8 cellular contexts compared by ENCODE assay signal in genomic region chr11:109946322-109946846, GRCh38.
DNase-seq lines count a peak whose midpoint lies in the region; ATAC-seq and TF ChIP-seq lines count a peak whose summit lies in the region.

No MANE protein-coding gene starts in this region.

- no peaks in the 10 kb centered on the region for H3K9me3 Mint-ChIP-seq in activated T-cell treated with anti-CD3 and anti-CD28 coated beads, Interleukin-2, amount 50 U/mL, for 72 hours

- peak overlapping the region; percentile 80; the same call in 1 of the 3 replicates for H2BK15ac ChIP-seq in IMR-90 (ENCODE audit: low read depth, low read length)

- H3K4me3 ChIP-seq in IMR-90 (ENCODE audit: insufficient read depth, low read depth, low read length) (peak overlapping the region; percentile 32; the same call in 1 of the 2 replicates), OCI-LY3 (ENCODE audit: low read length) (peak overlapping the region; percentile 75), neuron (ENCODE audit: low read length) (peak overlapping the region; percentile 41), thymus (ENCODE audit: low read length) (peak overlapping the region; percentile 17)

- peak overlapping the region; percentile 86 for H2AK9ac ChIP-seq in IMR-90 (replicated peaks; ENCODE audit: low read depth, low read length, poor library complexity)

- no peaks in the 10 kb centered on the region for H3K9me3 ChIP-seq in IMR-90 (ENCODE audit: control insufficient read depth, insufficient read depth, low read length)
- H3K9me3 ChIP-seq in OCI-LY3 (ENCODE audit: insufficient read depth, low read length) = peaks cover 7% of the 10 kb centered on the region; the same call in 1 of the 2 replicates
- peaks cover 6% of the 10 kb centered on the region for H3K9me3 ChIP-seq in neuron (ENCODE audit: low read length)
- no peaks in the 10 kb centered on the region for H3K9me3 ChIP-seq in thymus (ENCODE audit: control insufficient read depth)

- in situ Hi-C loops in IMR-90 (cut with MboI; ENCODE audit: low sequenced_read_pairs) = loop anchor here (25.0 kb wide), 1 partner anchor 1259 kb away; no protein-coding TSS in a partner anchor

- peak overlapping the region; percentile 96 for H4K5ac ChIP-seq in IMR-90 (ENCODE audit: low read depth, low read length)

- H3K27me3 ChIP-seq in IMR-90 (ENCODE audit: control insufficient read depth, insufficient read depth, low read length) = no peaks in the 10 kb centered on the region
- no peaks in the 10 kb centered on the region for H3K27me3 ChIP-seq in OCI-LY3 (ENCODE audit: low read depth, low read length)
- H3K27me3 ChIP-seq in neuron (ENCODE audit: insufficient read depth, low read length) = no peaks in the 10 kb centered on the region
- H3K27me3 ChIP-seq in thymus (ENCODE audit: control insufficient read depth, insufficient read depth) = no peaks in the 10 kb centered on the region

- H3K4me3 Mint-ChIP-seq in activated T-cell treated with anti-CD3 and anti-CD28 coated beads, Interleukin-2, amount 50 U/mL, for 72 hours = peak overlapping the region; percentile 31 to 54

- peak; percentile 92 for ATAC-seq in GM21723 (IDR thresholded peaks at IDR 0.05; ENCODE audit: unreplicated experiment)
- ATAC-seq in IMR-90 (ENCODE audit: low read depth) = peak; percentile 99
- peak; percentile 88 to 96 for ATAC-seq in activated T-cell treated with anti-CD3 and anti-CD28 coated beads, Interleukin-2, amount 50 U/mL, for 72 hours (replicated peaks in 1 of 2)

- POLR2A ChIA-PET in IMR-90 (lab: Charles Lee; ENCODE audit: unreplicated experiment) = no interaction called here

- no peaks in the 10 kb centered on the region for H3K79me2 ChIP-seq in OCI-LY3 (ENCODE audit: low read length)

- H3K4me1 ChIP-seq in IMR-90 (ENCODE audit: control insufficient read depth, insufficient read depth, low read length) = peaks cover 3% of the 10 kb centered on the region
- peaks cover 20% of the 10 kb centered on the region for H3K4me1 ChIP-seq in OCI-LY3 (ENCODE audit: low read length)
- H3K4me1 ChIP-seq in neuron (ENCODE audit: insufficient read depth, low read length) = no peaks in the 10 kb centered on the region
- no peaks in the 10 kb centered on the region for H3K4me1 ChIP-seq in thymus (ENCODE audit: control insufficient read depth, insufficient read depth, low read length)

- peak overlapping the region; percentile 53; the same call in 1 of the 2 replicates for H2AK5ac ChIP-seq in IMR-90 (ENCODE audit: low read depth, low read length)

- H3K9me1 ChIP-seq in IMR-90 (ENCODE audit: insufficient read depth, low read length) = no peaks in the 10 kb centered on the region

- H3K27ac Mint-ChIP-seq in activated T-cell treated with anti-CD3 and anti-CD28 coated beads, Interleukin-2, amount 50 U/mL, for 72 hours = no peak overlapping the region

- DNase-seq in EL (peak; percentile 92), IMR-90 (peak; percentile 97), foreskin melanocyte (peak; percentile 93)
- DNase-seq in activated T-cell treated with anti-CD3 and anti-CD28 coated beads, Interleukin-2, amount 50 U/mL, for 72 hours = peak; percentile 63 to 65

- H3K4ac ChIP-seq in IMR-90 (ENCODE audit: low read depth, low read length) = peak overlapping the region; percentile 87

- TF ChIP-seq RAD21 in IMR-90 (IDR thresholded peaks at IDR 0.05; ENCODE audit: low read length) = peak; percentile 97

- H2AFZ ChIP-seq in IMR-90 (replicated peaks; ENCODE audit: low read length, poor library complexity) (peak overlapping the region; percentile 76), OCI-LY3 (ENCODE audit: low read depth, low read length) (peak overlapping the region; percentile 85), neuron (ENCODE audit: low read depth, low read length) (peak overlapping the region; percentile 37)

- peaks cover 13% of the 10 kb centered on the region for H3K4me1 Mint-ChIP-seq in activated T-cell treated with anti-CD3 and anti-CD28 coated beads, Interleukin-2, amount 50 U/mL, for 72 hours (ENCODE audit: low read depth)

- H4K91ac ChIP-seq in IMR-90 (ENCODE audit: insufficient read depth, low read depth, low read length) = peak overlapping the region; percentile 83

- peak overlapping the region; percentile 84 for H2BK5ac ChIP-seq in IMR-90 (ENCODE audit: low read depth, low read length, poor library complexity, severe bottlenecking)

- H3K18ac ChIP-seq in IMR-90 (ENCODE audit: low read depth, low read length) = peak overlapping the region; percentile 96

- CTCF ChIA-PET in IMR-90 (lab: Yijun Ruan, JAX) = no interaction called here

- H4K8ac ChIP-seq in IMR-90 (ENCODE audit: low read depth in 2 of 2, low read length in 2 of 2) = peak overlapping the region; percentile 51 to 90

- H3K36me3 ChIP-seq in IMR-90 (ENCODE audit: control insufficient read depth, insufficient read depth, low read length) = no peaks in the 10 kb centered on the region
- no peaks in the 10 kb centered on the region for H3K36me3 ChIP-seq in OCI-LY3 (replicated peaks; ENCODE audit: low read depth, low read length)
- no peaks in the 10 kb centered on the region for H3K36me3 ChIP-seq in neuron (ENCODE audit: insufficient read depth, low read length)
- no peaks in the 10 kb centered on the region for H3K36me3 ChIP-seq in thymus (ENCODE audit: control insufficient read depth, insufficient read depth)

- H3K9ac ChIP-seq in IMR-90 (ENCODE audit: low read depth, low read length) (peak overlapping the region; percentile 75), OCI-LY3 (ENCODE audit: low read length) (peak overlapping the region; percentile 66)

- peak overlapping the region; percentile 68; the same call in 1 of the 2 replicates for H3K56ac ChIP-seq in IMR-90 (ENCODE audit: extremely low read depth, insufficient read depth, low read length)

- no CpG with 5 or more reads among the region's 8 CpGs for WGBS in IMR-90 (ENCODE audit: extremely low coverage in 2 of 2, insufficient read length in 1 of 2), 2 experiments
- 18% methylated on average over 8 of the region's 8 CpGs for WGBS in thymus

- H2BK120ac ChIP-seq in IMR-90 (ENCODE audit: low read depth, low read length) = peak overlapping the region; percentile 78

- H3K4me2 ChIP-seq in IMR-90 (ENCODE audit: low read depth, low read length) = peak overlapping the region; percentile 91
- peak overlapping the region; percentile 93 for H3K4me2 ChIP-seq in OCI-LY3 (ENCODE audit: low read length)

- intact Hi-C loops in IMR-90 (cut with micrococcal nuclease) = loop anchor here (1.0 to 2.0 kb wide), 7 partner anchors 52 to 486 kb away; partner anchors contain the start of gene ZC3H12C

- H3K27ac ChIP-seq in IMR-90 (ENCODE audit: insufficient read depth, low read length) (peak overlapping the region; percentile 86; the same call in 1 of the 2 replicates), OCI-LY3 (ENCODE audit: low read length) (peak overlapping the region; percentile 77), thymus (ENCODE audit: low read depth) (no peak overlapping the region)

- peak overlapping the region; percentile 92 for H3K14ac ChIP-seq in IMR-90 (replicated peaks; ENCODE audit: low read depth, low read length)

- H3K79me1 ChIP-seq in IMR-90 (ENCODE audit: low read depth in 1 of 2, low read length in 2 of 2) = 0 out of 4 replicates have a peak, but pooled peaks cover 0 to 5% of the 10 kb centered on the region in 2 experiments

- dilution Hi-C loops in IMR-90 (cut with HindIII; ENCODE audit: low sequenced_read_pairs, unreplicated experiment) = no loop called here

- BruUV-seq in IMR-90 (replicated peaks; lab: Mats Ljungman, UMichigan) = no TSS peak

- peak; percentile 97 for TF ChIP-seq CTCF in IMR-90 (conservative IDR thresholded peaks at IDR 0.05; ENCODE audit: low read depth, low read length)
- TF ChIP-seq CTCF in OCI-LY3 (IDR thresholded peaks at IDR 0.05; ENCODE audit: low read depth, low read length) = peak; percentile 100

- peak; percentile 83 for TF ChIP-seq POLR2A in IMR-90 (IDR thresholded peaks at IDR 0.05; ENCODE audit: low read depth, low read length)

- peak overlapping the region; percentile 40; the same call in 1 of the 2 replicates for H3K23ac ChIP-seq in IMR-90 (ENCODE audit: low read depth, low read length)

- H3K27me3 Mint-ChIP-seq in activated T-cell treated with anti-CD3 and anti-CD28 coated beads, Interleukin-2, amount 50 U/mL, for 72 hours (ENCODE audit: low read depth) = peaks cover 29% of the 10 kb centered on the region

- H3K36me3 Mint-ChIP-seq in activated T-cell treated with anti-CD3 and anti-CD28 coated beads, Interleukin-2, amount 50 U/mL, for 72 hours (ENCODE audit: insufficient read depth in 2 of 2) = no peaks in the 10 kb centered on the region

- H2BK20ac ChIP-seq in IMR-90 (ENCODE audit: low read depth, low read length) = peak overlapping the region; percentile 71

- H4K20me1 ChIP-seq in IMR-90 (ENCODE audit: insufficient read depth, low read length) (no peaks in the 10 kb centered on the region), OCI-LY3 (ENCODE audit: insufficient read depth, low read length) (no peaks in the 10 kb centered on the region)

TF ChIP-seq in IMR-90, 13 proteins besides CTCF, POLR2A, EP300 and RAD21 (continues in another document):
- TF ChIP-seq CHD1 (IDR thresholded peaks at IDR 0.05; ENCODE audit: low read depth, low read length) (no peak; the same call in 1 of the 2 replicates), RFX5 (IDR thresholded peaks at IDR 0.05; ENCODE audit: low read depth, low read length) (0 out of 2 replicates have a peak, but pooled peaks have one; percentile 22), NFE2L2 (IDR thresholded peaks at IDR 0.05; ENCODE audit: low read depth, low read length) (peak; percentile 98), MAZ (IDR thresholded peaks at IDR 0.05; ENCODE audit: borderline replicate concordance, low read depth, low read length) (peak; percentile 23; the same call in 1 of the 2 replicates), SMC3 (IDR thresholded peaks at IDR 0.05; ENCODE audit: low read depth, low read length) (peak; percentile 89), ELK1 (IDR thresholded peaks at IDR 0.05; ENCODE audit: borderline replicate concordance, low read depth, low read length) (no peak), MXI1 (IDR thresholded peaks at IDR 0.05; ENCODE audit: borderline replicate concordance, low read depth, low read length) (no peak)

Comparison
In these comparisons a context has a peak if more than half of its experiments do, and no peak if none do; other contexts are left out.
1. H3K4me3 ChIP-seq: peak in every context shown above with its lines; median percentile 75 in OCI-LY3; 41 in neuron; 32 in IMR-90; 17 in thymus.